ENCODE assay signal across 8 cellular contexts in the genomic region with DNA sequence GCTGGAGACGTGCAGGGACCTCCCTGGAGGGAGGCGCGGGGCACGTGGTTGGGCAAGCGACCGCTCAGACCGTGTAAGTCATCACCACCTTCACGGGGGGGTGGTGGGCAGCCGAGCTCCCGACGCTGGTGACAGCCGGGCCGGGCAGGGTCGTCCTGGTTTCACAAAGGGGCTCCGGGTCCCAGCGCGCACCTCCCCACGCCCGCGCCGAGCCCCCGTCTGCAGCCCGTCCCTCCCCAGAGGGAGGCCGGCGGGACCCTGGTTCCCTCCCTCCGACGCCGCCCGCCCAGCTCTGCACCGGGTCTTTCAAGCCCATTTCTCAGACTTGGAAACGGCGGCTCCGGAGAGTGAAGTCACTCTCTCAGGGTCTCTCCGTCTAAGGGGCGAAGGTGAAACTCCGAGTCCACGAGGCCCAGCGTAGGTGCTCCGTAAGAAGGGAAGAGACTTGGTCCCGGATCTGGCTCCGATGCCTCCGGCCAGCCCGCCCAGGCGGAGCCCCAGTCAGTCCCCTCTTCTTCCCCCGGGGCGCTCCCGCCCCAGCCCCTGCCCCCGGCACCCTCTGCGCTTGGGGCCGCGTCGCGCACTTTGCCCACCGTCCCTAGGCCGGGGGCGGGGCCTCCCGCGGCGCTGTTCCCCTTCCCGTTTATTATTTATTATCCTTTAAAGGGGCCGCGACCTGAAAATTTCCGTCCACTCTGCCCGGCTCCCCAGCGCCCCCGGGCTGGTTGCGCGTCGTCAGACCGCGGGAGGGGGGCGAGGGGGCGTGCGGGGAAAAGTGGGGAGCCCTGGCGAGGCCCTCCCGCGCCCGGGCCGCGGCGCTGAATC. TPM values are rescaled to one million over a fixed set of nuclear protein-coding genes. Genes with fewer than 3 reads are reported as not detected.
DNase-seq lines count a peak whose midpoint lies in the region; ATAC-seq and TF ChIP-seq lines count a peak whose summit lies in the region.

No MANE protein-coding gene starts in this region.

- peak overlapping the region; percentile 77 for H3K27ac Mint-ChIP-seq in activated naive CD8-positive, alpha-beta T cell treated with anti-CD3 and anti-CD28 coated beads, Interleukin-2, amount 10 ng/mL, durations not matched to agents 7 days and 5 days
- H3K27ac Mint-ChIP-seq in osteocyte (ENCODE audit: unreplicated experiment) = no peak overlapping the region

- H3K27me3 ChIP-seq in uterus = peaks cover 3 to 10% of the 10 kb centered on the region in 2 donors

- H3K9me3 ChIP-seq in uterus = no peaks in the 10 kb centered on the region

- H3K4me3 ChIP-seq in uterus = peak overlapping the region; percentile 53 to 74

- peak overlapping the region; percentile 79 to 80 for H3K27ac ChIP-seq in uterus

- ATAC-seq in HG02571 (IDR thresholded peaks at IDR 0.05; ENCODE audit: unreplicated experiment) (peak; percentile 48), Right ventricle myocardium superior (ENCODE audit: poor library complexity) (peak; percentile 85)
- ATAC-seq in activated naive CD8-positive, alpha-beta T cell treated with anti-CD3 and anti-CD28 coated beads, Interleukin-2, amount 10 ng/mL, durations not matched to agents 7 days and 5 days (ENCODE audit: low read depth) = peak; percentile 65

- peak overlapping the region; percentile 82 for H3K4me3 Mint-ChIP-seq in activated naive CD8-positive, alpha-beta T cell treated with anti-CD3 and anti-CD28 coated beads, Interleukin-2, amount 10 ng/mL, durations not matched to agents 7 days and 5 days
- peak overlapping the region; percentile 73 for H3K4me3 Mint-ChIP-seq in osteocyte (ENCODE audit: unreplicated experiment)

- TF ChIP-seq CTCF in GM10266 (IDR thresholded peaks at IDR 0.05; ENCODE audit: control insufficient read depth, insufficient read depth, low read depth, missing control alignments) = no peak
- no peak for TF ChIP-seq CTCF in osteocyte (IDR thresholded peaks at IDR 0.05)
- peak in 1 of 4 experiments; percentile 2 for TF ChIP-seq CTCF in uterus (IDR thresholded peaks at IDR 0.05)

- POLR2A ChIA-PET in activated naive CD8-positive, alpha-beta T cell treated with anti-CD3 and anti-CD28 coated beads, Interleukin-2, amount 10 ng/mL, durations not matched to agents 7 days and 5 days (lab: Charles Lee) = interaction anchor here (0.5 to 1.3 kb wide), 6 partner anchors 13 to 268 kb away, joined by 3 to 6 read pairs (median 4); partner anchors contain the start of gene WDR18

- H3K9me3 Mint-ChIP-seq in activated naive CD8-positive, alpha-beta T cell treated with anti-CD3 and anti-CD28 coated beads, Interleukin-2, amount 10 ng/mL, durations not matched to agents 7 days and 5 days = no peaks in the 10 kb centered on the region
- no peaks in the 10 kb centered on the region for H3K9me3 Mint-ChIP-seq in osteocyte (ENCODE audit: unreplicated experiment)

- H3K27me3 Mint-ChIP-seq in activated naive CD8-positive, alpha-beta T cell treated with anti-CD3 and anti-CD28 coated beads, Interleukin-2, amount 10 ng/mL, durations not matched to agents 7 days and 5 days = no peaks in the 10 kb centered on the region
- peaks cover 8% of the 10 kb centered on the region for H3K27me3 Mint-ChIP-seq in osteocyte (ENCODE audit: unreplicated experiment)

- H3K4me1 ChIP-seq in uterus = peaks cover 0 to 10% of the 10 kb centered on the region in 2 donors

- peaks cover 4% of the 10 kb centered on the region for H3K36me3 Mint-ChIP-seq in activated naive CD8-positive, alpha-beta T cell treated with anti-CD3 and anti-CD28 coated beads, Interleukin-2, amount 10 ng/mL, durations not matched to agents 7 days and 5 days
- peaks cover 2% of the 10 kb centered on the region for H3K36me3 Mint-ChIP-seq in osteocyte (ENCODE audit: unreplicated experiment)

- intact Hi-C loops in Right ventricle myocardium superior (cut with DNase I) = no loop called here
- intact Hi-C loops in uterus (cut with DNase I; ENCODE audit: low total_unique reads) = loop anchor here (10.0 kb wide), 2 partner anchors 160 to 180 kb away; partner anchors contain the start of gene GPX4

- H3K36me3 ChIP-seq in uterus = no peaks in the 10 kb centered on the region

- H3K4me1 Mint-ChIP-seq in activated naive CD8-positive, alpha-beta T cell treated with anti-CD3 and anti-CD28 coated beads, Interleukin-2, amount 10 ng/mL, durations not matched to agents 7 days and 5 days = peaks cover 12% of the 10 kb centered on the region
- H3K4me1 Mint-ChIP-seq in osteocyte (ENCODE audit: unreplicated experiment) = peaks cover 17% of the 10 kb centered on the region

- no peak for TF ChIP-seq POLR2A in uterus (IDR thresholded peaks at IDR 0.05)

- DNase-seq in GM10266 (ENCODE audit: extremely low spot score) (peak; percentile 96), MV-4-11 (lab: John Stamatoyannopoulos, UW) (peak; percentile 84), SKM-1 (lab: John Stamatoyannopoulos, UW; ENCODE audit: unreplicated experiment) (peak; percentile 77), Right ventricle myocardium superior (peak; percentile 88), osteocyte (ENCODE audit: extremely low spot score, unreplicated experiment) (no peak), uterus (peak; percentile 77 to 78)
- DNase-seq in activated naive CD8-positive, alpha-beta T cell treated with anti-CD3 and anti-CD28 coated beads, Interleukin-2, amount 10 ng/mL, durations not matched to agents 7 days and 5 days = peak; percentile 90

RNA-seq across cellular contexts. Expression of gene ARID3A, which starts 0.5 kb away (rescaled TPM):
- total RNA-seq in activated naive CD8-positive, alpha-beta T cell treated with anti-CD3 and anti-CD28 coated beads, Interleukin-2, amount 10 ng/mL, durations not matched to agents 7 days and 5 days = 10 to 100 TPM; 28.7 to 33.2 TPM
- 5.0 TPM for total RNA-seq in Right ventricle myocardium superior
- 16.8 and 17.0 TPM in 2 replicates for total RNA-seq in osteocyte
- total RNA-seq in uterus = 10 to 100 TPM in 1 of 4 donors, 1 to 10 TPM in 3; 1.3 to 22.0 (median 3.8) TPM

RNA-seq across cellular contexts. Expression of gene KISS1R, which starts 8.2 kb away (rescaled TPM):
- 1 to 10 TPM; 2.9 to 3.1 TPM for total RNA-seq in activated naive CD8-positive, alpha-beta T cell treated with anti-CD3 and anti-CD28 coated beads, Interleukin-2, amount 10 ng/mL, durations not matched to agents 7 days and 5 days
- total RNA-seq in Right ventricle myocardium superior (not detected), osteocyte (0.47 and 1.7 TPM in 2 replicates), uterus (under 1 TPM in 1 of 4 donors, not detected in 3; 0.14 TPM)

RNA-seq across cellular contexts. Expression of gene R3HDM4, which starts 12.3 kb away (rescaled TPM):
- 100 to 1,000 TPM; 108 to 113 TPM for total RNA-seq in activated naive CD8-positive, alpha-beta T cell treated with anti-CD3 and anti-CD28 coated beads, Interleukin-2, amount 10 ng/mL, durations not matched to agents 7 days and 5 days
- total RNA-seq in Right ventricle myocardium superior = 20.3 TPM
- total RNA-seq in osteocyte = 61.1 and 63.5 TPM in 2 replicates
- 10 to 100 TPM in 3 of 4 donors, 1 to 10 TPM in 1; 5.3 to 38.2 (median 21.2) TPM for total RNA-seq in uterus

RNA-seq across cellular contexts. Expression of gene RNU6-9, which starts 32.0 kb away (rescaled TPM):
- total RNA-seq in activated naive CD8-positive, alpha-beta T cell treated with anti-CD3 and anti-CD28 coated beads, Interleukin-2, amount 10 ng/mL, durations not matched to agents 7 days and 5 days = not detected
- total RNA-seq in Right ventricle myocardium superior = not detected
- not detected in 2 replicates for total RNA-seq in osteocyte
- not detected for total RNA-seq in uterus

RNA-seq across cellular contexts. Expression of gene MED16, which starts 32.3 kb away (rescaled TPM):
- 10 to 100 TPM; 53.6 to 72.7 TPM for total RNA-seq in activated naive CD8-positive, alpha-beta T cell treated with anti-CD3 and anti-CD28 coated beads, Interleukin-2, amount 10 ng/mL, durations not matched to agents 7 days and 5 days
- 19.1 TPM for total RNA-seq in Right ventricle myocardium superior
- total RNA-seq in osteocyte = 69.3 and 72.3 TPM in 2 replicates
- total RNA-seq in uterus = 10 to 100 TPM; 12.0 to 69.1 (median 43.1) TPM
